24 cellular contexts compared by ENCODE assay signal in genomic region chr1:85363102-85363501, GRCh38.
"Had no signal": no experiment of that assay in that cellular context is flagged by ENCODE, and none has a peak within 500 bp of the region (broad histone marks: within the 10 kb centered on the region; RNA-seq: fewer than 3 reads in every experiment).

No MANE protein-coding gene starts in this region.

- H3K27ac Mint-ChIP-seq: activated naive CD4-positive, alpha-beta T cell treated with anti-CD3 and anti-CD28 coated beads, Interleukin-2, amount 50 U/mL, for 24 hours; mesothelial cell of epicardium; type B pancreatic cell had no signal

- H3K27me3 ChIP-seq: ascending aorta, brain microvascular endothelial cell, colonic mucosa, dorsolateral prefrontal cortex, heart right ventricle, testis, vagina had no signal

- H3K9me3 ChIP-seq: ascending aorta, colonic mucosa, heart right ventricle, testis, vagina had no signal

- H3K4me1 ChIP-seq: colonic mucosa had no signal

- H3K4me1 Mint-ChIP-seq: activated naive CD4-positive, alpha-beta T cell treated with anti-CD3 and anti-CD28 coated beads, Interleukin-2, amount 50 U/mL, for 24 hours; central memory CD8-positive, alpha-beta T cell had no signal

- DNase-seq: activated CD4-positive, alpha-beta T cell treated with anti-CD3 and anti-CD28 coated beads for 1 hour; activated CD4-positive, alpha-beta T cell treated with anti-CD3 and anti-CD28 coated beads, Interleukin-2, amount 50 U/mL, for 1 hour; activated gamma-delta T cell treated with Interleukin-2 at 50 U/mL for 16 hours; activated T-cell treated with anti-CD3 and anti-CD28 coated beads, Interleukin-2, amount 50 U/mL, for 1 hour; brain microvascular endothelial cell; colonic mucosa; dorsolateral prefrontal cortex; heart right ventricle; kidney; nucleus accumbens; stimulated activated CD4-positive, alpha-beta T cell treated with anti-CD3 and anti-CD28 coated beads, Interleukin-2, amount 100 ng/mL, for 48 hours; stimulated activated CD8-positive, alpha-beta memory T cell treated with anti-CD3 and anti-CD28 coated beads, Interleukin-4, amount 100 ng/mL, for 48 hours; stimulated activated naive CD4-positive, alpha-beta T cell; T-helper 1 cell; T-helper 9 cell; testis had no signal

- H3K4me3 ChIP-seq: ascending aorta, colonic mucosa, dorsolateral prefrontal cortex, heart right ventricle, lung, testis, vagina had no signal

- H3K9me3 Mint-ChIP-seq: activated naive CD4-positive, alpha-beta T cell treated with anti-CD3 and anti-CD28 coated beads, Interleukin-2, amount 50 U/mL, for 24 hours; central memory CD8-positive, alpha-beta T cell; mesothelial cell of epicardium had no signal

- H3K27ac ChIP-seq: ascending aorta, brain microvascular endothelial cell, colonic mucosa, testis, vagina had no signal

- H3K36me3 ChIP-seq: ascending aorta, colonic mucosa, heart right ventricle, vagina had no signal

- ATAC-seq: heart right ventricle, sciatic nerve had no signal

- H3K36me3 Mint-ChIP-seq: activated naive CD4-positive, alpha-beta T cell treated with anti-CD3 and anti-CD28 coated beads, Interleukin-2, amount 50 U/mL, for 24 hours; mesothelial cell of epicardium; type B pancreatic cell had no signal

- FAIRE-seq: kidney had no signal

- H3K27me3 Mint-ChIP-seq: type B pancreatic cell had no signal

- H3K4me3 Mint-ChIP-seq: activated naive CD4-positive, alpha-beta T cell treated with anti-CD3 and anti-CD28 coated beads, Interleukin-2, amount 50 U/mL, for 24 hours; central memory CD8-positive, alpha-beta T cell; mesothelial cell of epicardium; type B pancreatic cell had no signal
